ENCODE assay signal across 9 cellular contexts in the genomic region with DNA sequence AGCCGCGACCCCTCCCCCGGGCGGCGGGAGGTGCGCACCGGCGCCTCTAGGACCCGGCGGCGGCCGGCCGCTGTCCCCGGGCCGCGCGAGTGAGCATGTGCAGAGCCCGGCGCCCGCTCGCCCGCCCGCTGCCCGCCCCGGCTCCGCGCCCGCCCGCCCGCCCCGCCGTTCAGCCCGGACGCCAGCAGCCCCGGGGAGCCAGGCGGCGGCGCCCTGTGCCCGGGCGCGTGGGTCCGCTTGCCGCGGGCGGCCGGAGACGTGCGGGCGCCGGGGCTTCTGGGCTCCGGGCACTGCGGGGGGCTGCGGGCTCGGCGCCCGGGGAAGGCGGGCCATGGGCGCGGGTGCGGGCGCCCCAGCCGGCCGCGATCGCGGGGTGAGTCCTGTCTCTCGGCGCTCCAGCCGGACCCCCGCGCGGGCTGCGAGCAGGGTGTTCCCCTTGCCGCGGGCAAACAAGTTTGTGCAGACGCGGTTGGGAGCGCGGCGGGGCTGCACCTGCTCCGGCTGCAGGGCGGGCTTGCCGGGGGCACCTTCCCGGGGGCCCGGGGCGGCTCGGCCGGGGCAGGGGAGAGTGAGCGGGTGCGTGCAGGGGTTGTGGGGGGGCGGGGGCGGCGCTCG. TPM values are rescaled to one million over a fixed set of nuclear protein-coding genes. Genes with fewer than 3 reads are reported as not detected.
DNase-seq lines count a peak whose midpoint lies in the region; ATAC-seq, FAIRE-seq and TF ChIP-seq lines count a peak whose summit lies in the region.
"Had no signal": no experiment of that assay in that cellular context is flagged by ENCODE, and none has a peak within 500 bp of the region (broad histone marks: within the 10 kb centered on the region; RNA-seq: fewer than 3 reads in every experiment).

Gene WSCD1 (plus strand): TSS at position 100 of the 615 bp plus-strand sequence. CDS start 10,280 bp downstream, outside the sequence.

- peaks cover 12% of the 10 kb centered on the region for H3K4me1 Mint-ChIP-seq in type B pancreatic cell (ENCODE audit: unreplicated experiment)

- H3K36me3 Mint-ChIP-seq in type B pancreatic cell: no peaks in the 10 kb centered on the region

- peaks cover 9% of the 10 kb centered on the region for H3K23me2 ChIP-seq in H1 (ENCODE audit: low read depth, low read length)

- DNase-seq in D341Med (ENCODE audit: low spot score) (peak; percentile 65), NCI-H2171 (lab: John Stamatoyannopoulos, UW) (peak; percentile 41), H1 (ENCODE audit: low read depth in 1 of 2, low spot score in 2 of 2) (peak in 1 of 2 experiments; percentile 55), mucosa of descending colon (peak in 2 of 3 donors; percentile 47), type B pancreatic cell (ENCODE audit: extremely low spot score, unreplicated experiment) (no peak), EL (no peak)
- no peak for DNase-seq in stimulated activated CD8-positive, alpha-beta memory T cell treated with anti-CD3 and anti-CD28 coated beads, Interleukin-4, amount 100 ng/mL, for 48 hours

- H4K8ac ChIP-seq in H1 (ENCODE audit: extremely low read depth, insufficient read depth, low read length): peak within 1 kb of the TSS; percentile 29; the same call in 1 of the 2 replicates

- H3K4me3 Mint-ChIP-seq in type B pancreatic cell: peak within 1 kb of the TSS; percentile 96

- peak within 1 kb of the TSS; percentile 99; the same call in 1 of the 2 replicates for H2BK15ac ChIP-seq in H1 (ENCODE audit: low read length)

- TF ChIP-seq RAD21 in H1 (IDR thresholded peaks at IDR 0.05 in 1 of 2, conservative IDR thresholded peaks at IDR 0.05 in 1 of 2; ENCODE audit: low read depth in 2 of 2, low read length in 2 of 2): no peak

- H3K9me3 ChIP-seq in H1 (ENCODE audit: insufficient read depth in 2 of 2, low read depth in 1 of 2, low read length in 1 of 2) (no peaks in the 10 kb centered on the region), mucosa of descending colon (no peaks in the 10 kb centered on the region)

- H4K20me1 ChIP-seq in H1 (replicated peaks in 1 of 2; ENCODE audit: control insufficient read depth in 1 of 2, insufficient read depth in 2 of 2, low read length in 2 of 2): peaks cover 0 to 8% of the 10 kb centered on the region in 2 experiments

- TF ChIP-seq CTCF in H1 (IDR thresholded peaks at IDR 0.05; ENCODE audit: control extremely low read depth in 1 of 3, insufficient read depth in 1 of 3, low read depth in 1 of 3, low read length in 3 of 3) (no peak), mucosa of descending colon (IDR thresholded peaks at IDR 0.05) (no peak), type B pancreatic cell (conservative IDR thresholded peaks at IDR 0.05) (no peak)

- H3K36me3 ChIP-seq in H1 (ENCODE audit: control insufficient read depth in 2 of 4, insufficient read depth in 4 of 4, low read length in 3 of 4): no peaks in the 10 kb centered on the region; a peak in 1 of 8 replicates
- no peaks in the 10 kb centered on the region for H3K36me3 ChIP-seq in mucosa of descending colon (ENCODE audit: low read depth)

- no peak for FAIRE-seq in H1 (lab: Jason Lieb, UNC)
- FAIRE-seq: keratinocyte had no signal

- ATAC-seq in mucosa of descending colon (peak; percentile 72), HG03108 (IDR thresholded peaks at IDR 0.05; ENCODE audit: unreplicated experiment) (no peak)

- intact Hi-C loops in mucosa of descending colon (cut with DNase I, micrococcal nuclease): no loop called here

- peaks cover 7% of the 10 kb centered on the region; the same call in 1 of the 2 replicates for H3K79me1 ChIP-seq in H1 (ENCODE audit: low read depth, low read length)

- H2BK20ac ChIP-seq in H1 (ENCODE audit: low read length): no peak within 1 kb of the TSS; the same call in 1 of the 2 replicates

- peak within 1 kb of the TSS; percentile 84; the same call in 1 of the 2 replicates for H3K18ac ChIP-seq in H1 (ENCODE audit: extremely low read depth, low read length)

- no peak within 1 kb of the TSS for H3K23ac ChIP-seq in H1 (ENCODE audit: insufficient read length)

- POLR2A ChIA-PET in H1 (lab: Charles Lee; ENCODE audit: partially characterized antibody): interaction anchor here (1.0 kb wide), 1 partner anchor 12 kb away, joined by 3 read pairs; no protein-coding TSS in a partner anchor

- 0 out of 2 replicates have a peak within 1 kb of the TSS, but pooled peaks have one; percentile 61 for H2AFZ ChIP-seq in H1 (ENCODE audit: low read length)

- H3K9me3 Mint-ChIP-seq in type B pancreatic cell: no peaks in the 10 kb centered on the region

- no peak for TF ChIP-seq POLR2A in H1 (IDR thresholded peaks at IDR 0.05; ENCODE audit: control extremely low read depth in 1 of 2, low read depth in 2 of 2, low read length in 2 of 2)

- H3K56ac ChIP-seq in H1 (replicated peaks; ENCODE audit: insufficient read length, low read depth, low read length): peak within 1 kb of the TSS; percentile 47

- H3K4me2 ChIP-seq in H1 (ENCODE audit: insufficient read depth in 1 of 2, low read depth in 2 of 2, low read length in 2 of 2): peak within 1 kb of the TSS; percentile 91 to 93

- peaks cover 0 to 22% (median 16%) of the 10 kb centered on the region in 4 experiments; a peak in 6 of 7 replicates for H3K27me3 ChIP-seq in H1 (replicated peaks in 1 of 4; ENCODE audit: control insufficient read depth in 3 of 4, extremely low read depth in 1 of 4, insufficient read depth in 3 of 4, low read length in 3 of 4)

- H3K4me3 ChIP-seq in H1 (ENCODE audit: extremely low read depth in 1 of 4, insufficient read depth in 2 of 4, low read depth in 3 of 4, low read length in 4 of 4): peak within 1 kb of the TSS; percentile 52 to 83 (median 78)
- H3K4me3 ChIP-seq in mucosa of descending colon: peak within 1 kb of the TSS; percentile 32

- H3K27me3 Mint-ChIP-seq in type B pancreatic cell: peaks cover 61% of the 10 kb centered on the region

- H3K27ac Mint-ChIP-seq in type B pancreatic cell: peak within 1 kb of the TSS; percentile 82

- H2BK120ac ChIP-seq in H1 (replicated peaks; ENCODE audit: low read depth, low read length): no peak within 1 kb of the TSS

- no peak within 1 kb of the TSS for H4K5ac ChIP-seq in H1 (ENCODE audit: insufficient read length, low read depth, low read length)

- 0% methylated on average over 4 of the region's 94 CpGs; no CpG with 5 or more reads in 1 of the 2 experiments for WGBS in H1 (ENCODE audit: extremely low coverage in 1 of 2, insufficient coverage in 1 of 2, insufficient read length in 1 of 2, insufficient replicate concordance in 2 of 2, low coverage in 1 of 2, low lambda C conversion rate in 2 of 2, missing lambda C conversion rate in 1 of 2), 2 experiments

- peak within 1 kb of the TSS; percentile 99; the same call in 1 of the 2 replicates for H2BK12ac ChIP-seq in H1 (ENCODE audit: low read depth, low read length)

- H2BK5ac ChIP-seq in H1 (ENCODE audit: low read depth, low read length): no peak within 1 kb of the TSS

- peak within 1 kb of the TSS in 2 of 4 experiments; percentile 39 to 47; a peak in 3 of 7 replicates for H3K9ac ChIP-seq in H1 (replicated peaks in 1 of 4; ENCODE audit: extremely low read depth in 1 of 4, low read depth in 3 of 4, low read length in 3 of 4)

- H2AK5ac ChIP-seq in H1 (ENCODE audit: low read depth, low read length): peak within 1 kb of the TSS; percentile 82; the same call in 1 of the 2 replicates

- peak within 1 kb of the TSS; percentile 57 for H3K4ac ChIP-seq in H1 (replicated peaks; ENCODE audit: insufficient read length, low read depth, low read length)

- no peak for TF ChIP-seq EP300 in H1 (IDR thresholded peaks at IDR 0.05; ENCODE audit: borderline replicate concordance in 1 of 2, low read depth in 2 of 2, low read length in 2 of 2)

- H3K27ac ChIP-seq in H1 (ENCODE audit: low read depth, low read length): no peak within 1 kb of the TSS

- H4K91ac ChIP-seq in H1 (replicated peaks; ENCODE audit: insufficient read length, low read length): peak within 1 kb of the TSS; percentile 75

- H3K4me1 ChIP-seq in H1 (replicated peaks in 1 of 4; ENCODE audit: control insufficient read depth in 3 of 4, insufficient read depth in 4 of 4, low read length in 3 of 4) (peaks cover 3 to 20% (median 11%) of the 10 kb centered on the region in 4 experiments; a peak in 6 of 7 replicates), mucosa of descending colon (ENCODE audit: low read depth) (peaks cover 4% of the 10 kb centered on the region)

- no peak within 1 kb of the TSS for H3K14ac ChIP-seq in H1 (ENCODE audit: insufficient read length)

- H3K79me2 ChIP-seq in H1 (ENCODE audit: control insufficient read depth in 1 of 2, insufficient read depth in 2 of 2, low read length in 2 of 2): peaks cover 0 to 35% of the 10 kb centered on the region in 2 experiments; a peak in 2 of 4 replicates

- CTCF ChIA-PET in H1 (lab: Charles Lee; ENCODE audit: partially characterized antibody): interaction anchor here (1.0 to 1.8 kb wide), 4 partner anchors 13 to 364 kb away, joined by 3 to 6 read pairs (median 4); no protein-coding TSS in a partner anchor

TF ChIP-seq in H1, 55 proteins besides CTCF, POLR2A, EP300 and RAD21 (continues in another document):
- peak; percentile 12 for TF ChIP-seq TAF7 (optimal IDR thresholded peaks at IDR 0.05; ENCODE audit: borderline replicate concordance, low read depth, low read length)
- no peak for TF ChIP-seq ATF3 (IDR thresholded peaks at IDR 0.05; ENCODE audit: insufficient read depth, low read depth, low read length)
- TF ChIP-seq KDM4A (IDR thresholded peaks at IDR 0.05; ENCODE audit: low read depth, low read length, severe bottlenecking): peak; percentile 83
- TF ChIP-seq SAP30 (IDR thresholded peaks at IDR 0.05; ENCODE audit: insufficient read depth, insufficient replicate concordance, low read length): no peak
- peak; percentile 13; the same call in 1 of the 2 replicates for TF ChIP-seq EGR1 (IDR thresholded peaks at IDR 0.05; ENCODE audit: borderline replicate concordance, low read depth, low read length)

RNA-seq across cellular contexts. Expression of gene WSCD1, which starts in this region (rescaled TPM):
- total RNA-seq in H1 (2021; fragmentation: NEBNext Ultra II Directional; extraction: Animal tissue kit (Norgen Biotek cat#: 25700)): 39.0 and 47.4 TPM in 2 replicates
- polyA plus RNA-seq in H1 (2011; rRNA removed): 21.9 and 26.6 TPM in 2 replicates
- polyA plus RNA-seq in H1 (2011; cell fraction: cytosol; rRNA removed): 20.6 TPM
- 31.5 TPM for polyA plus RNA-seq in H1 (2011; cell fraction: nucleus; rRNA removed)
- 18.6 to 27.6 TPM (median 23.2 TPM) in 4 replicates for polyA plus RNA-seq in H1 (2012, experiment 1 of 2)
- 18.5 TPM for polyA plus RNA-seq in H1 (2012, experiment 2 of 2)
- 17.1 TPM for polyA plus RNA-seq in H1 (2013, experiment 1 of 2)
- 18.2 TPM for polyA plus RNA-seq in H1 (2013, experiment 2 of 2)
- polyA minus RNA-seq in H1 (2011; rRNA and poly(A)+ RNA removed): 31.8 and 32.3 TPM in 2 replicates
- 32.1 TPM for polyA minus RNA-seq in H1 (2011; cell fraction: cytosol; rRNA and poly(A)+ RNA removed)
- polyA minus RNA-seq in H1 (2011; cell fraction: nucleus; rRNA and poly(A)+ RNA removed): 18.6 TPM
- total RNA-seq in mucosa of descending colon (10 to 100 TPM; 18.7 to 45.8 (median 18.8) TPM), type B pancreatic cell (ENCODE audit: low replicate concordance) (8.9 and 16.1 TPM in 2 replicates)
- polyA plus RNA-seq: keratinocyte had no signal

Comparison
In these comparisons a context has a peak if more than half of its experiments do, and no peak if none do; other contexts are left out.
1. DNase-seq: peak in D341Med (single experiment), NCI-H2171 (single experiment) and mucosa of descending colon (2 of 3); none in type B pancreatic cell (single experiment), stimulated activated CD8-positive, alpha-beta memory T cell treated with anti-CD3 and anti-CD28 coated beads, Interleukin-4, amount 100 ng/mL, for 48 hours (single experiment) and EL (single experiment).